8 cellular contexts compared by ENCODE assay signal in genomic region chr16:14988661-14989111, GRCh38. TPM values are rescaled to one million over a fixed set of nuclear protein-coding genes. Genes with fewer than 3 reads are reported as not detected.
DNase-seq lines count a peak whose midpoint lies in the region; ATAC-seq and TF ChIP-seq lines count a peak whose summit lies in the region.
"Not testable (repeated sequence)": the region's sequence is repeated elsewhere in the genome, so short reads cannot be mapped to it uniquely, and the experiment has no call there.

No MANE protein-coding gene starts in this region.

- ATAC-seq in HCT116 (0 out of 2 replicates have a peak, but pooled peaks have one; percentile 9), right cardiac atrium (peak; percentile 13 to 24), naive B cell (ENCODE audit: low read depth in 2 of 2) (peak; percentile 85 to 89), aorta (ENCODE audit: low FRiP score) (peak; percentile 39)
- not testable (repeated sequence) for ATAC-seq in WTC11

- not testable (repeated sequence) for TF ChIP-seq POLR2A in HCT116 (IDR thresholded peaks at IDR 0.05; ENCODE audit: borderline replicate concordance, extremely low read depth, insufficient read depth, insufficient read length)

- not testable (repeated sequence) for H3K4me2 ChIP-seq in HCT116 (ENCODE audit: low read length)

- H3K9me3 ChIP-seq in HCT116 (ENCODE audit: control insufficient read depth in 1 of 2, insufficient read depth in 1 of 2, low read depth in 1 of 2, low read length in 2 of 2); right cardiac atrium (ENCODE audit: control insufficient read depth, low read length); aorta (ENCODE audit: control insufficient read depth, low read length): not testable (repeated sequence)

- not testable (repeated sequence) for H3K9ac ChIP-seq in HCT116 (ENCODE audit: low read length)

- POLR2A ChIA-PET in HCT116 (lab: Charles Lee); WTC11 (lab: Charles Lee): not testable (repeated sequence)

- H3K4me3 Mint-ChIP-seq in WTC11; chondrocyte (ENCODE audit: unreplicated experiment): not testable (repeated sequence)
- H3K4me3 Mint-ChIP-seq in naive B cell = peak overlapping the region in 6 of 8 donors; percentile 63 to 81 (median 72)

- not testable (repeated sequence) for H3K4me1 ChIP-seq in HCT116 (ENCODE audit: control insufficient read depth in 1 of 2, insufficient read depth in 2 of 2, low read length in 2 of 2); right cardiac atrium (ENCODE audit: control insufficient read depth, insufficient read depth, low read length); aorta (ENCODE audit: control insufficient read depth in 1 of 2, insufficient read depth in 2 of 2, low read length in 2 of 2)

- H3K36me3 Mint-ChIP-seq in WTC11 (peaks cover 16% of the 10 kb centered on the region), chondrocyte (ENCODE audit: low read depth) (peaks cover 26% of the 10 kb centered on the region), naive B cell (peaks cover 20 to 36% of the 10 kb centered on the region in 2 donors)

- H3K4me1 Mint-ChIP-seq in WTC11 = not testable (repeated sequence)
- H3K4me1 Mint-ChIP-seq in chondrocyte (ENCODE audit: low read depth) (peaks cover 10% of the 10 kb centered on the region), naive B cell (peaks cover 28 to 29% (median 28%) of the 10 kb centered on the region in 3 donors)

- H3K27ac ChIP-seq in HCT116 (ENCODE audit: low read depth, low read length); right cardiac atrium (ENCODE audit: low read length); aorta (ENCODE audit: low read depth in 1 of 2, low read length in 2 of 2): not testable (repeated sequence)

- in situ Hi-C loops in G401 (cut with HindIII; ENCODE audit: low sequenced_read_pairs) = not testable (repeated sequence)

- H2AFZ ChIP-seq in HCT116 (ENCODE audit: low read depth, low read length, poor library complexity, severe bottlenecking) = not testable (repeated sequence)

- intact Hi-C loops in HCT116 (cut with micrococcal nuclease); right cardiac atrium (cut with DNase I); aorta (cut with DNase I): not testable (repeated sequence)

- BruUV-seq in HCT116 (replicated peaks; lab: Mats Ljungman, UMichigan) = not testable (repeated sequence)

- H3K36me3 ChIP-seq in HCT116 (ENCODE audit: control insufficient read depth in 1 of 2, insufficient read depth in 2 of 2, low read length in 2 of 2); aorta (ENCODE audit: control insufficient read depth in 1 of 2, insufficient read depth in 2 of 2, low read length in 1 of 2): not testable (repeated sequence)

- H3K9me3 Mint-ChIP-seq in WTC11 = peaks cover 12% of the 10 kb centered on the region
- not testable (repeated sequence) for H3K9me3 Mint-ChIP-seq in chondrocyte (ENCODE audit: low read depth); naive B cell

- peaks cover 74% of the 10 kb centered on the region for H3K79me2 ChIP-seq in HCT116 (ENCODE audit: insufficient read depth, low read length)

- RAD21 ChIA-PET in HCT116 (lab: Charles Lee; ENCODE audit: low non-redundant PET in 1 of 2, low total read pairs in 2 of 2, uncharacterized antibody in 2 of 2, unreplicated experiment in 2 of 2) = not testable (repeated sequence)

- 0 out of 2 replicates have a peak overlapping the region, but pooled peaks have one; percentile 10 for H3K27ac Mint-ChIP-seq in WTC11
- H3K27ac Mint-ChIP-seq in chondrocyte (ENCODE audit: unreplicated experiment) = peak overlapping the region; percentile 19
- H3K27ac Mint-ChIP-seq in naive B cell = peak overlapping the region in 3 of 6 donors; percentile 55 to 86 (median 65)

- peak; percentile 59 for DNase-seq in G401 (ENCODE audit: low spot score)
- DNase-seq in HCT116 (ENCODE audit: low read depth, low spot score); WTC11 (ENCODE audit: low spot score); chondrocyte (ENCODE audit: low spot score); aorta: not testable (repeated sequence)
- DNase-seq in right cardiac atrium = peak in 1 of 3 donors; percentile 59
- peak; percentile 54 for DNase-seq in naive B cell
- DNase-seq in retina = peak; percentile 56

- not testable (repeated sequence) for H3K4me3 ChIP-seq in HCT116 (replicated peaks in 1 of 2; ENCODE audit: low read depth in 1 of 2, low read length in 2 of 2); right cardiac atrium (ENCODE audit: low read length); aorta (ENCODE audit: low read length in 2 of 2)

- not testable (repeated sequence) for TF ChIP-seq CTCF in HCT116 (IDR thresholded peaks at IDR 0.05 in 2 of 3, conservative IDR thresholded peaks at IDR 0.05 in 1 of 3; ENCODE audit: borderline replicate concordance in 1 of 3, insufficient read depth in 1 of 3, low read depth in 2 of 3, low read length in 2 of 3); WTC11 (IDR thresholded peaks at IDR 0.05); chondrocyte (IDR thresholded peaks at IDR 0.05)

- not testable (repeated sequence) for H3K27me3 Mint-ChIP-seq in WTC11 (ENCODE audit: low read depth); chondrocyte (ENCODE audit: low read depth); naive B cell

- WGBS in right cardiac atrium = 90% methylated on average over 23 of the region's 23 CpGs
- WGBS in aorta, 2 donors = 89 to 91% methylated on average over 23 of the region's 23 CpGs

- H4K20me1 ChIP-seq in HCT116 (ENCODE audit: insufficient read depth) = not testable (repeated sequence)

- TF ChIP-seq RAD21 in HCT116 (IDR thresholded peaks at IDR 0.05; ENCODE audit: low read depth) = not testable (repeated sequence)

- H3K27me3 ChIP-seq in HCT116 (ENCODE audit: insufficient read depth, low read length); right cardiac atrium (ENCODE audit: control insufficient read depth, insufficient read depth); aorta (ENCODE audit: control insufficient read depth in 1 of 2, insufficient read depth in 2 of 2, low read length in 1 of 2): not testable (repeated sequence)

- CTCF ChIA-PET in HCT116 (lab: Charles Lee); WTC11 (lab: Charles Lee): not testable (repeated sequence)

- H3K9me2 ChIP-seq in HCT116 (ENCODE audit: insufficient read depth) = not testable (repeated sequence)

RNA-seq across cellular contexts. Expression of gene PDXDC1, which starts 13.9 kb away (rescaled TPM):
- 41.5 and 45.2 TPM in 2 replicates for total RNA-seq in G401 (2014; rRNA removed; shearing (Covaris generic))
- total RNA-seq in HCT116 (2021; ENCODE audit: unreplicated experiment) (94.3 TPM), WTC11 (2021) (106 to 108 TPM (median 107 TPM) in 3 replicates), chondrocyte (120 to 156 TPM (median 125 TPM) in 3 replicates), right cardiac atrium (100 to 1,000 TPM in 1 of 4 donors, 10 to 100 TPM in 3; 87.1 to 106 (median 88.5) TPM), aorta (10 to 100 TPM; 84.7 to 88.1 TPM)
- 59.8 and 65.3 TPM in 2 replicates for polyA plus RNA-seq in HCT116 (2012)
- polyA plus RNA-seq in right cardiac atrium (31.5 TPM), naive B cell (ENCODE audit: low read depth in 6 of 6) (10 to 100 TPM; 24.1 to 38.6 (median 31.4) TPM), aorta (10 to 100 TPM; 51.4 to 56.3 TPM)

RNA-seq across cellular contexts. Expression of gene NPIPA1, which starts 51.4 kb away (rescaled TPM):
- total RNA-seq in G401 (2014; rRNA removed; shearing (Covaris generic)) = 19.7 and 37.0 TPM in 2 replicates
- total RNA-seq in HCT116 (2021; ENCODE audit: unreplicated experiment) (93.4 TPM), WTC11 (2021) (115 to 118 TPM (median 116 TPM) in 3 replicates), chondrocyte (119 to 145 TPM (median 143 TPM) in 3 replicates), right cardiac atrium (10 to 100 TPM; 40.7 to 76.6 (median 57.9) TPM), aorta (100 to 1,000 TPM; 124 to 221 TPM)
- 96.0 and 109 TPM in 2 replicates for polyA plus RNA-seq in HCT116 (2012)
- polyA plus RNA-seq in right cardiac atrium (61.6 TPM), naive B cell (ENCODE audit: low read depth in 6 of 6) (1 to 10 TPM in 3 of 6 donors, under 1 TPM in 2, not detected in 1; 0.73 to 3.9 (median 1.3) TPM), aorta (100 to 1,000 TPM in 1 of 2 donors, 10 to 100 TPM in 1; 24.0 to 167 TPM)
